ENCODE assay signal across 27 cellular contexts in the genomic region with DNA sequence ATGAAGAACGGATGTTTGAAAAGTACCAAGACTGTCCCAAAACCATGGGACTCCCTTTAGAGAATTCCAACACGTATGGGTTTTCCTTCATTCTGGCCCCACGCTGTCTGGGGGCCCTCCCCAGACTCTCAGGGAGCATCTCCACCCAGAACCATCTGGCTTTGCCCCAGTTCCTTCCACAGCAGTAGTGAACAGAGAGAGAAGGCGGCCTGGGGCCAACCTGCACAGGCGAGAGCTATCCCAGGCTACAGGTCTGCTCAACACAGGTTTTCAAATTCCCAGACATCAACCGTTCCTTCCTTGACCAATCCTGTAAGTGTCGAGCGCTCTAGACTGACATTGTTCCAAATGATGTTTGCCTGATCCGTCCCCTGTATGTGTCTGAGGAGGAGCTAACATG.
A peak's percentile ranks its signal among the peaks of the same experiment; 100 is the strongest.
DNase-seq lines count a peak whose midpoint lies in the region; ATAC-seq, FAIRE-seq and TF ChIP-seq lines count a peak whose summit lies in the region.
"Had no signal": no experiment of that assay in that cellular context is flagged by ENCODE, and none has a peak within 500 bp of the region (broad histone marks: within the 10 kb centered on the region; RNA-seq: fewer than 3 reads in every experiment).

No MANE protein-coding gene starts in this region.

- H3K9me3 ChIP-seq in RWPE2 (ENCODE audit: severe bottlenecking) (no peaks in the 10 kb centered on the region), kidney (ENCODE audit: control insufficient read depth in 1 of 2, low read length in 2 of 2) (no peaks in the 10 kb centered on the region), upper lobe of right lung (no peaks in the 10 kb centered on the region)
- H3K9me3 ChIP-seq: BE2C, BLaER1 had no signal

- no peak overlapping the region for H3K27ac ChIP-seq in RWPE2 (ENCODE audit: poor library complexity, severe bottlenecking)
- no peak overlapping the region for H3K27ac ChIP-seq in kidney (ENCODE audit: low read depth in 2 of 2, low read length in 2 of 2)
- no peak overlapping the region for H3K27ac ChIP-seq in upper lobe of right lung
- H3K27ac ChIP-seq: BLaER1 had no signal

- intact Hi-C loops in kidney (cut with DNase I) = no loop called here
- intact Hi-C loops in posterior vena cava (cut with DNase I) = loop anchor here in 1 of 2 donors (10.0 kb wide), 1 partner anchor 47 kb away; no protein-coding TSS in a partner anchor
- intact Hi-C loops in upper lobe of right lung (cut with DNase I) = no loop called here

- H3K4me3 ChIP-seq in RWPE2 (ENCODE audit: severe bottlenecking) = no peak overlapping the region
- H3K4me3 ChIP-seq in kidney (ENCODE audit: low read length in 2 of 2) = no peak overlapping the region
- no peak overlapping the region for H3K4me3 ChIP-seq in upper lobe of right lung
- H3K4me3 ChIP-seq: BLaER1, GM12878 had no signal

- peak; percentile 43 for DNase-seq in RWPE2 (ENCODE audit: low spot score)
- peak; percentile 8 for DNase-seq in kidney
- DNase-seq in posterior vena cava (ENCODE audit: low spot score) = peak; percentile 57
- peak; percentile 35 for DNase-seq in upper lobe of right lung
- DNase-seq in HuH-7 (ENCODE audit: low spot score) = no peak
- DNase-seq in activated CD8-positive, alpha-beta memory T cell treated with anti-CD3 and anti-CD28 coated beads for 24 hours = no peak
- DNase-seq in activated gamma-delta T cell (lab: John Stamatoyannopoulos, UW) = no peak
- DNase-seq: 8988T; ACHN; BE2C; C1 segment of cervical spinal cord; CD4-positive, alpha-beta memory T cell; CD4-positive, CD25-positive, alpha-beta regulatory T cell; CD8-positive, alpha-beta memory T cell; COR-L47; DMS 273 treated with DMSO at 0.1 percent for 48 hours; DMS153; DMS53; DMS79; DND-41; EL; GDM1 had no signal

- no peak for ATAC-seq in RWPE2 (ENCODE audit: low read depth)
- ATAC-seq in upper lobe of right lung = no peak
- ATAC-seq: GM12878 had no signal

- H3K4me1 ChIP-seq in RWPE2 (ENCODE audit: insufficient read depth, poor library complexity, severe bottlenecking) (no peaks in the 10 kb centered on the region), kidney (ENCODE audit: control insufficient read depth in 1 of 2, insufficient read depth in 1 of 2, low read depth in 1 of 2, low read length in 2 of 2) (no peaks in the 10 kb centered on the region), upper lobe of right lung (no peaks in the 10 kb centered on the region)
- H3K4me1 ChIP-seq: BE2C had no signal

- H3K27me3 ChIP-seq in RWPE2 (ENCODE audit: insufficient read depth, poor library complexity, severe bottlenecking) (no peaks in the 10 kb centered on the region), upper lobe of right lung (no peaks in the 10 kb centered on the region)
- H3K27me3 ChIP-seq: BE2C, BLaER1 had no signal

- no peak for FAIRE-seq in kidney (lab: Jason Lieb, UNC)
- FAIRE-seq: A204.1, GM12878, GM12892, GM18507 had no signal

- H3K36me3 ChIP-seq in RWPE2 (ENCODE audit: low read depth) (no peaks in the 10 kb centered on the region), kidney (ENCODE audit: control insufficient read depth in 1 of 2, insufficient read depth in 2 of 2, low read length in 2 of 2) (no peaks in the 10 kb centered on the region), upper lobe of right lung (no peaks in the 10 kb centered on the region)
- H3K36me3 ChIP-seq: BE2C had no signal

- TF ChIP-seq CTCF in RWPE2 (IDR thresholded peaks at IDR 0.05; ENCODE audit: poor library complexity, severe bottlenecking) (no peak), kidney (IDR thresholded peaks at IDR 0.05; ENCODE audit: borderline replicate concordance, extremely low read depth, insufficient read depth) (no peak), upper lobe of right lung (IDR thresholded peaks at IDR 0.05) (no peak)

- H3K9ac ChIP-seq in kidney (ENCODE audit: low read length in 2 of 2) = no peak overlapping the region
- H3K9ac ChIP-seq: BLaER1 had no signal

Comparison
In these comparisons a context has a peak if more than half of its experiments do, and no peak if none do; other contexts are left out.
1. DNase-seq: peak in RWPE2 (single experiment), kidney (single experiment), posterior vena cava (single experiment) and upper lobe of right lung (single experiment); none in HuH-7 (single experiment), activated CD8-positive, alpha-beta memory T cell treated with anti-CD3 and anti-CD28 coated beads for 24 hours (single experiment) and activated gamma-delta T cell (single experiment).